In genomic region chr2:27753744-27754588, GRCh38 we compare ENCODE assay signal across 2 cellular contexts.
A peak's percentile ranks its signal among the peaks of the same experiment; 100 is the strongest.
TF ChIP-seq lines count a peak whose summit lies in the region.

No MANE protein-coding gene starts in this region.

TF ChIP-seq in HEK293, 187 proteins besides CTCF, POLR2A, EP300 and RAD21 (continues in another document):
- no peak for TF ChIP-seq ZBTB48 (tag by site-specific recombination; IDR thresholded peaks at IDR 0.05)
- no peak for TF ChIP-seq ZNF544 (tag by site-specific recombination; IDR thresholded peaks at IDR 0.05)
- no peak for TF ChIP-seq ZNF670 (tag by site-specific recombination; IDR thresholded peaks at IDR 0.05; ENCODE audit: low read depth)
- peak; percentile 61; the same call in 1 of the 2 replicates for TF ChIP-seq ZFP69B (tag by site-specific recombination; IDR thresholded peaks at IDR 0.05)
- no peak for TF ChIP-seq ZBTB21 (tag by site-specific recombination; IDR thresholded peaks at IDR 0.05)
- TF ChIP-seq ZNF157 (tag by site-specific recombination; IDR thresholded peaks at IDR 0.05) = no peak
- no peak for TF ChIP-seq ZNF274 (IDR thresholded peaks at IDR 0.05; ENCODE audit: low read length)
- no peak for TF ChIP-seq ZNF274 (tag by site-specific recombination; IDR thresholded peaks at IDR 0.05; ENCODE audit: borderline replicate concordance)
- TF ChIP-seq ZNF404 (tag by site-specific recombination; IDR thresholded peaks at IDR 0.05) = no peak
- no peak for TF ChIP-seq ZNF239 (tag by site-specific recombination; IDR thresholded peaks at IDR 0.05)
- no peak for TF ChIP-seq ZNF223 (tag by site-specific recombination; IDR thresholded peaks at IDR 0.05)
- TF ChIP-seq HOXA7 (CRISPR knock-in tag; IDR thresholded peaks at IDR 0.05; ENCODE audit: borderline replicate concordance) = no peak
- TF ChIP-seq ZNF548 (tag by site-specific recombination; IDR thresholded peaks at IDR 0.05) = no peak
- no peak for TF ChIP-seq ZNF416 (tag by site-specific recombination; IDR thresholded peaks at IDR 0.05)
- TF ChIP-seq ZNF155 (tag by site-specific recombination; IDR thresholded peaks at IDR 0.05) = no peak
- no peak for TF ChIP-seq BCL6B (tag by site-specific recombination; IDR thresholded peaks at IDR 0.05)
- TF ChIP-seq ZNF121 (tag by site-specific recombination; IDR thresholded peaks at IDR 0.05) = no peak
- TF ChIP-seq, protein P1, sequence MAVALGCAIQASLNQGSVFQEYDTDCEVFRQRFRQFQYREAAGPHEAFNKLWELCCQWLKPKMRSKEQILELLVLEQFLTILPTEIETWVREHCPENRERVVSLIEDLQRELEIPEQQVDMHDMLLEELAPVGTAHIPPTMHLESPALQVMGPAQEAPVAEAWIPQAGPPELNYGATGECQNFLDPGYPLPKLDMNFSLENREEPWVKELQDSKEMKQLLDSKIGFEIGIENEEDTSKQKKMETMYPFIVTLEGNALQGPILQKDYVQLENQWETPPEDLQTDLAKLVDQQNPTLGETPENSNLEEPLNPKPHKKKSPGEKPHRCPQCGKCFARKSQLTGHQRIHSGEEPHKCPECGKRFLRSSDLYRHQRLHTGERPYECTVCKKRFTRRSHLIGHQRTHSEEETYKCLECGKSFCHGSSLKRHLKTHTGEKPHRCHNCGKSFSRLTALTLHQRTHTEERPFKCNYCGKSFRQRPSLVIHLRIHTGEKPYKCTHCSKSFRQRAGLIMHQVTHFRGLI (tag by site-specific recombination; IDR thresholded peaks at IDR 0.05) = no peak
- no peak for TF ChIP-seq ZNF37A (tag by site-specific recombination; IDR thresholded peaks at IDR 0.05)
- peak; percentile 60 for TF ChIP-seq ZNF692 (tag by site-specific recombination; IDR thresholded peaks at IDR 0.05)
- TF ChIP-seq TRIM28 (IDR thresholded peaks at IDR 0.05; ENCODE audit: borderline replicate concordance, low read length) = 0 out of 2 replicates have a peak, but pooled peaks have one; percentile 23
- TF ChIP-seq ZBTB17 (tag by site-specific recombination; IDR thresholded peaks at IDR 0.05) = peak; percentile 48
- TF ChIP-seq SCRT2 (tag by site-specific recombination; IDR thresholded peaks at IDR 0.05) = 0 out of 2 replicates have a peak, but pooled peaks have one; percentile 39

TF ChIP-seq in endothelial cell of umbilical vein, 7 proteins besides CTCF, POLR2A, EP300 and RAD21:
- no peak for TF ChIP-seq EZH2 (IDR thresholded peaks at IDR 0.05; ENCODE audit: borderline replicate concordance, low read depth, low read length, severe bottlenecking)
- TF ChIP-seq FOS (IDR thresholded peaks at IDR 0.05; ENCODE audit: borderline replicate concordance, insufficient read depth, low read length) = no peak
- TF ChIP-seq GATA2 (IDR thresholded peaks at IDR 0.05; ENCODE audit: insufficient read depth, insufficient read length, low read depth, low read length) = no peak
- TF ChIP-seq JUN (IDR thresholded peaks at IDR 0.05; ENCODE audit: borderline replicate concordance, insufficient read depth, insufficient read length, low read depth) = no peak
- TF ChIP-seq POLR2AphosphoS5 (IDR thresholded peaks at IDR 0.05; ENCODE audit: insufficient read depth, low read depth, low read length) = no peak
- TF ChIP-seq MAX (IDR thresholded peaks at IDR 0.05; ENCODE audit: insufficient read depth, insufficient read length) = no peak
- TF ChIP-seq MYC (IDR thresholded peaks at IDR 0.05; ENCODE audit: low read depth, low read length) = no peak
TF ChIP-seq in endothelial cell of umbilical vein: peak in this region for 0.
